ENCODE assay signal across 1 cellular context in genomic region chr14:33776871-33777270, GRCh38.
TF ChIP-seq lines count a peak whose summit lies in the region.

No MANE protein-coding gene starts in this region.

TF ChIP-seq in WTC11, 78 proteins besides CTCF, POLR2A, EP300 and RAD21 (continued from another document):
- no peak for TF ChIP-seq MLX (CRISPR knock-in tag; IDR thresholded peaks at IDR 0.05)
- TF ChIP-seq PREB (CRISPR knock-in tag; IDR thresholded peaks at IDR 0.05; ENCODE audit: borderline replicate concordance): no peak
- no peak for TF ChIP-seq ATF6 (CRISPR knock-in tag; IDR thresholded peaks at IDR 0.05)
- no peak for TF ChIP-seq ZNF281 (CRISPR knock-in tag; IDR thresholded peaks at IDR 0.05)
